In genomic region chr11:33699515-33700424, GRCh38 we compare ENCODE assay signal across 1 cellular context.
TF ChIP-seq lines count a peak whose summit lies in the region.

No MANE protein-coding gene starts in this region.

TF ChIP-seq in HepG2, 621 proteins besides CTCF, POLR2A, EP300 and RAD21 (continued from another document and continues in another):
- TF ChIP-seq TFE3 (CRISPR knock-in tag; IDR thresholded peaks at IDR 0.05): peak; percentile 35; the same call in 1 of the 2 replicates
- 0 out of 2 replicates have a peak, but pooled peaks have one; percentile 64 for TF ChIP-seq SMAD3 (CRISPR knock-in tag; IDR thresholded peaks at IDR 0.05)
- TF ChIP-seq ZNF766 (CRISPR knock-in tag; IDR thresholded peaks at IDR 0.05; ENCODE audit: borderline replicate concordance): no peak
- TF ChIP-seq MLXIP (CRISPR knock-in tag; IDR thresholded peaks at IDR 0.05; ENCODE audit: borderline replicate concordance): no peak
- TF ChIP-seq JUND (CRISPR knock-in tag; IDR thresholded peaks at IDR 0.05): peak; percentile 70; the same call in 1 of the 2 replicates
- TF ChIP-seq ZFP90 (CRISPR knock-in tag; IDR thresholded peaks at IDR 0.05; ENCODE audit: borderline replicate concordance): 0 out of 2 replicates have a peak, but pooled peaks have one; percentile 57
- TF ChIP-seq CEBPZ (IDR thresholded peaks at IDR 0.05; ENCODE audit: low read length): no peak
- TF ChIP-seq NR3C1 (CRISPR knock-in tag; IDR thresholded peaks at IDR 0.05): no peak
- peak; percentile 100 for TF ChIP-seq PATZ1 (CRISPR knock-in tag; IDR thresholded peaks at IDR 0.05)
- no peak for TF ChIP-seq RERE (CRISPR knock-in tag; IDR thresholded peaks at IDR 0.05; ENCODE audit: low read depth)
- no peak for TF ChIP-seq IRF1 (CRISPR knock-in tag; IDR thresholded peaks at IDR 0.05; ENCODE audit: low read depth)
- TF ChIP-seq RARA (CRISPR knock-in tag; IDR thresholded peaks at IDR 0.05): peak; percentile 80
- 0 out of 2 replicates have a peak, but pooled peaks have one; percentile 38 for TF ChIP-seq ZBTB43 (CRISPR knock-in tag; conservative IDR thresholded peaks at IDR 0.05)
- no peak; the same call in 1 of the 2 replicates for TF ChIP-seq BRD4 (CRISPR knock-in tag; IDR thresholded peaks at IDR 0.05)
- peak; percentile 85 for TF ChIP-seq DRAP1 (CRISPR knock-in tag; IDR thresholded peaks at IDR 0.05)
- no peak for TF ChIP-seq ETV5 (CRISPR knock-in tag; IDR thresholded peaks at IDR 0.05; ENCODE audit: borderline replicate concordance)
- peak; percentile 94 for TF ChIP-seq PAXIP1 (CRISPR knock-in tag; conservative IDR thresholded peaks at IDR 0.05)
- peak; percentile 54 for TF ChIP-seq PPARG (CRISPR knock-in tag; conservative IDR thresholded peaks at IDR 0.05)
- TF ChIP-seq IRX3 (CRISPR knock-in tag; IDR thresholded peaks at IDR 0.05; ENCODE audit: borderline replicate concordance, low read depth): no peak
- TF ChIP-seq POGK (CRISPR knock-in tag; conservative IDR thresholded peaks at IDR 0.05): peak; percentile 84
- no peak for TF ChIP-seq ZNF274 (CRISPR knock-in tag; IDR thresholded peaks at IDR 0.05)
- TF ChIP-seq ZNF788 (CRISPR knock-in tag; IDR thresholded peaks at IDR 0.05; ENCODE audit: borderline replicate concordance): peak; percentile 42; the same call in 1 of the 2 replicates
